ENCODE assay signal across 7 cellular contexts in genomic region chrY:15805985-15806384, GRCh38.
"Had no signal": no experiment of that assay in that cellular context is flagged by ENCODE, and none has a peak within 500 bp of the region (broad histone marks: within the 10 kb centered on the region; RNA-seq: fewer than 3 reads in every experiment).

No MANE protein-coding gene starts in this region.

- ATAC-seq: GM12878 had no signal

- DNase-seq: GDM1, GF-D8 had no signal

- FAIRE-seq: GM12878, GM12891, GM12892, GM18507, GM19239 had no signal

- H3K4me3 ChIP-seq: GM12878 had no signal
